ENCODE assay signal across 22 cellular contexts in genomic region chr1:163872067-163872466, GRCh38.
DNase-seq lines count a peak whose midpoint lies in the region; ATAC-seq and TF ChIP-seq lines count a peak whose summit lies in the region.
"Had no signal": no experiment of that assay in that cellular context is flagged by ENCODE, and none has a peak within 500 bp of the region (broad histone marks: within the 10 kb centered on the region; RNA-seq: fewer than 3 reads in every experiment).

No MANE protein-coding gene starts in this region.

- no peaks in the 10 kb centered on the region for H3K36me3 ChIP-seq in right atrium auricular region
- H3K36me3 ChIP-seq: SJCRH30 had no signal

- DNase-seq in Right ventricle myocardium superior (no peak), right atrium auricular region (ENCODE audit: low spot score) (no peak), fibroblast of gingiva (ENCODE audit: low read depth) (peak; percentile 90), left ventricle myocardium superior (peak; percentile 26), GM19238 (ENCODE audit: insufficient read length, low spot score) (no peak), mesenteric fat pad (ENCODE audit: low spot score) (no peak), head of caudate nucleus (no peak), SW 1271 (lab: John Stamatoyannopoulos, UW) (no peak)
- DNase-seq: 8988T, DMS53, GDM1, H9, KG1, NCI-H1092, NCI-H146, NCI-H2029 treated with DMSO at 0.1 percent for 48 hours, NCI-H226, NCI-H510A treated with DMSO at 0.1 percent for 48 hours, NCI-H748 treated with DMSO at 0.1 percent for 48 hours, PC-9, RPMI8226, SJCRH30 had no signal

- intact Hi-C loops in Right ventricle myocardium superior (cut with DNase I) (no loop called here), left ventricle myocardium superior (cut with micrococcal nuclease) (no loop called here), head of caudate nucleus (cut with DNase I) (no loop called here)

- no peak for TF ChIP-seq CTCF in right atrium auricular region (IDR thresholded peaks at IDR 0.05)

- peak; percentile 75 for ATAC-seq in Right ventricle myocardium superior (ENCODE audit: poor library complexity)
- peak; percentile 72 for ATAC-seq in left ventricle myocardium superior

- peaks cover 0 to 9% of the 10 kb centered on the region in 2 donors for H3K9me3 ChIP-seq in right atrium auricular region
- H3K9me3 ChIP-seq: SJCRH30 had no signal

- no peaks in the 10 kb centered on the region for H3K27me3 ChIP-seq in right atrium auricular region
- H3K27me3 ChIP-seq: SJCRH30 had no signal

- H3K27ac ChIP-seq in right atrium auricular region = peak overlapping the region in 1 of 2 donors; percentile 2
- H3K27ac ChIP-seq: PC-9, SJCRH30 had no signal

- no peak overlapping the region for H3K4me3 ChIP-seq in right atrium auricular region
- H3K4me3 ChIP-seq: PC-9, SJCRH30 had no signal

- H3K4me1 ChIP-seq in right atrium auricular region = peaks cover 0 to 8% of the 10 kb centered on the region in 2 donors

Comparison
In these comparisons a context has a peak if more than half of its experiments do, and no peak if none do; other contexts are left out.
1. DNase-seq: peak in fibroblast of gingiva (single experiment) and left ventricle myocardium superior (single experiment); none in Right ventricle myocardium superior (single experiment), right atrium auricular region (single experiment), GM19238 (single experiment), mesenteric fat pad (single experiment), head of caudate nucleus (0 of 42) and SW 1271 (0 of 2).